In genomic region chr6:111918825-111919224, GRCh38 we compare ENCODE assay signal across 12 cellular contexts. TPM values are rescaled to one million over a fixed set of nuclear protein-coding genes. Genes with fewer than 3 reads are reported as not detected.
DNase-seq lines count a peak whose midpoint lies in the region; ATAC-seq, FAIRE-seq and TF ChIP-seq lines count a peak whose summit lies in the region.
"Had no signal": no experiment of that assay in that cellular context is flagged by ENCODE, and none has a peak within 500 bp of the region (broad histone marks: within the 10 kb centered on the region; RNA-seq: fewer than 3 reads in every experiment).

No MANE protein-coding gene starts in this region.

- H3K4me1 ChIP-seq in fibroblast of lung (ENCODE audit: control insufficient read depth, extremely low read depth, insufficient read depth, low read length): peaks cover 3% of the 10 kb centered on the region
- no peaks in the 10 kb centered on the region for H3K4me1 ChIP-seq in pancreas
- no peaks in the 10 kb centered on the region for H3K4me1 ChIP-seq in CD8-positive, alpha-beta T cell (ENCODE audit: insufficient read depth, low read length)

- no peaks in the 10 kb centered on the region for H4K20me1 ChIP-seq in fibroblast of lung (ENCODE audit: control insufficient read depth, extremely low read depth, insufficient read depth, low read length)

- H3K27ac ChIP-seq in fibroblast of lung (ENCODE audit: insufficient read depth, low read length): no peak overlapping the region
- H3K27ac ChIP-seq in pancreas: no peak overlapping the region
- H3K27ac ChIP-seq in CD8-positive, alpha-beta T cell (ENCODE audit: low read depth, low read length): no peak overlapping the region
- H3K27ac ChIP-seq: esophagus muscularis mucosa had no signal

- H3K4me3 Mint-ChIP-seq in CD8-positive, alpha-beta T cell: no peak overlapping the region
- H3K4me3 Mint-ChIP-seq: stimulated activated naive CD8-positive, alpha-beta T cell treated with anti-CD3 and anti-CD28 coated beads, Interleukin-15, Interleukin-2, amounts not matched to agents 100 ng/mL and 50 ng/mL, for 24 hours had no signal

- 65 to 70% methylated on average over 5 of the region's 5 CpGs for WGBS in pancreas, 2 donors

- H3K27me3 ChIP-seq in fibroblast of lung (ENCODE audit: control insufficient read depth, insufficient read depth, low read length) (no peaks in the 10 kb centered on the region), pancreas (no peaks in the 10 kb centered on the region)
- no peaks in the 10 kb centered on the region for H3K27me3 ChIP-seq in CD8-positive, alpha-beta T cell (ENCODE audit: insufficient read depth, low read length)
- H3K27me3 ChIP-seq: esophagus muscularis mucosa had no signal

- H3K4me1 Mint-ChIP-seq in CD8-positive, alpha-beta T cell (ENCODE audit: low read depth): no peaks in the 10 kb centered on the region

- H3K9ac ChIP-seq in fibroblast of lung (ENCODE audit: insufficient read depth, low read length): no peak overlapping the region

- TF ChIP-seq CTCF in fibroblast of lung (conservative IDR thresholded peaks at IDR 0.05 in 1 of 2, IDR thresholded peaks at IDR 0.05 in 1 of 2; ENCODE audit: low read depth in 1 of 2, low read length in 2 of 2): no peak
- no peak for TF ChIP-seq CTCF in pancreas (IDR thresholded peaks at IDR 0.05)
- TF ChIP-seq CTCF in CD8-positive, alpha-beta T cell (IDR thresholded peaks at IDR 0.05): no peak

- CTCF ChIA-PET in CD8-positive, alpha-beta T cell (lab: Charles Lee): no interaction called here

- H3K27me3 Mint-ChIP-seq in CD8-positive, alpha-beta T cell (ENCODE audit: low read depth): no peaks in the 10 kb centered on the region
- H3K27me3 Mint-ChIP-seq: stimulated activated naive CD8-positive, alpha-beta T cell treated with anti-CD3 and anti-CD28 coated beads, Interleukin-15, Interleukin-2, amounts not matched to agents 100 ng/mL and 50 ng/mL, for 24 hours had no signal

- no peaks in the 10 kb centered on the region for H3K9me3 Mint-ChIP-seq in CD8-positive, alpha-beta T cell
- H3K9me3 Mint-ChIP-seq: stimulated activated naive CD8-positive, alpha-beta T cell treated with anti-CD3 and anti-CD28 coated beads, Interleukin-15, Interleukin-2, amounts not matched to agents 100 ng/mL and 50 ng/mL, for 24 hours had no signal

- H3K4me3 ChIP-seq in fibroblast of lung (replicated peaks in 1 of 4; ENCODE audit: control extremely low read depth in 1 of 4, insufficient read depth in 1 of 4, low read depth in 3 of 4, low read length in 4 of 4): no peak overlapping the region
- no peak overlapping the region for H3K4me3 ChIP-seq in pancreas
- no peak overlapping the region for H3K4me3 ChIP-seq in CD8-positive, alpha-beta T cell (ENCODE audit: low read depth, low read length)
- H3K4me3 ChIP-seq: esophagus muscularis mucosa had no signal

- H2AFZ ChIP-seq in fibroblast of lung (ENCODE audit: low read length): peak overlapping the region; percentile 35

- no peaks in the 10 kb centered on the region for H3K79me2 ChIP-seq in fibroblast of lung (ENCODE audit: control insufficient read depth, insufficient read depth, low read length)

- FAIRE-seq in pancreas (lab: Jason Lieb, UNC): no peak

- intact Hi-C loops in pancreas (cut with DNase I): no loop called here
- intact Hi-C loops in CD8-positive, alpha-beta T cell (cut with DNase I, micrococcal nuclease): loop anchor here in 1 of 2 experiments (5.0 kb wide), 1 partner anchor 422 kb away; no protein-coding TSS in a partner anchor

- H3K9me3 ChIP-seq in fibroblast of lung (ENCODE audit: control insufficient read depth, insufficient read depth, low read depth, low read length) (no peaks in the 10 kb centered on the region), pancreas (no peaks in the 10 kb centered on the region)
- H3K9me3 ChIP-seq in CD8-positive, alpha-beta T cell (ENCODE audit: low read length): no peaks in the 10 kb centered on the region
- H3K9me3 ChIP-seq: esophagus muscularis mucosa had no signal

- DNase-seq in ELR (ENCODE audit: low read depth): peak; percentile 88
- DNase-seq in Kasumi-1 (lab: John Stamatoyannopoulos, UW): peak; percentile 48 to 73
- peak; percentile 60 to 95 for DNase-seq in fibroblast of lung (ENCODE audit: low read depth in 2 of 2)
- no peak for DNase-seq in pancreas
- no peak for DNase-seq in CD8-positive, alpha-beta T cell
- DNase-seq in stimulated activated CD8-positive, alpha-beta memory T cell treated with anti-CD3 and anti-CD28 coated beads, Interleukin-4, amount 100 ng/mL, for 48 hours: no peak
- DNase-seq: activated CD4-positive, CD25-positive, alpha-beta regulatory T cell; nucleus accumbens; stimulated activated CD4-positive, alpha-beta T cell treated with anti-CD3 and anti-CD28 coated beads, Interleukin-2, amount 100 ng/mL, for 24 hours had no signal

- POLR2A ChIA-PET in CD8-positive, alpha-beta T cell (lab: Charles Lee): no interaction called here

- no peaks in the 10 kb centered on the region for H3K36me3 Mint-ChIP-seq in CD8-positive, alpha-beta T cell

- peak in 3 of 4 donors; percentile 31 to 59 (median 55) for ATAC-seq in pancreas
- ATAC-seq in CD8-positive, alpha-beta T cell: no peak
- ATAC-seq in HG02870 (IDR thresholded peaks at IDR 0.05; ENCODE audit: unreplicated experiment): no peak

- no peaks in the 10 kb centered on the region for H3K36me3 ChIP-seq in fibroblast of lung (ENCODE audit: control insufficient read depth, insufficient read depth, low read length)
- H3K36me3 ChIP-seq in pancreas: no peaks in the 10 kb centered on the region
- H3K36me3 ChIP-seq in CD8-positive, alpha-beta T cell (ENCODE audit: insufficient read depth, low read length): no peaks in the 10 kb centered on the region
- H3K36me3 ChIP-seq: esophagus muscularis mucosa had no signal

- no peak overlapping the region for H3K4me2 ChIP-seq in fibroblast of lung (ENCODE audit: extremely low read depth, insufficient read depth, low read length)

- H3K27ac Mint-ChIP-seq in CD8-positive, alpha-beta T cell: no peak overlapping the region
- H3K27ac Mint-ChIP-seq: stimulated activated naive CD8-positive, alpha-beta T cell treated with anti-CD3 and anti-CD28 coated beads, Interleukin-15, Interleukin-2, amounts not matched to agents 100 ng/mL and 50 ng/mL, for 24 hours had no signal

RNA-seq across cellular contexts. Expression of gene FYN, which starts 45.6 kb away (rescaled TPM):
- total RNA-seq in fibroblast of lung (59.3 and 64.7 TPM in 2 replicates), pancreas (10 to 100 TPM in 3 of 6 donors, 1 to 10 TPM in 3; 6.4 to 21.7 (median 11.9) TPM)
- polyA plus RNA-seq in fibroblast of lung (40.4 and 64.7 TPM in 2 replicates), pancreas (10 to 100 TPM in 1 of 2 donors, 1 to 10 TPM in 1; 8.7 to 16.5 TPM)
- 32.7 and 58.1 TPM in 2 replicates for polyA plus RNA-seq in fibroblast of lung (2012)
- polyA minus RNA-seq in fibroblast of lung (ENCODE audit: low replicate concordance): 57.6 and 86.6 TPM in 2 replicates
- total RNA-seq in CD8-positive, alpha-beta T cell: 100 to 1,000 TPM; 479 to 483 TPM

Comparison
In these comparisons a context has a peak if more than half of its experiments do, and no peak if none do; other contexts are left out.
1. DNase-seq: peak in ELR (single experiment), Kasumi-1 (2 of 2) and fibroblast of lung (2 of 2); none in pancreas (0 of 6), CD8-positive, alpha-beta T cell (0 of 7) and stimulated activated CD8-positive, alpha-beta memory T cell treated with anti-CD3 and anti-CD28 coated beads, Interleukin-4, amount 100 ng/mL, for 48 hours (single experiment).
2. ATAC-seq: peak in pancreas (3 of 4); none in CD8-positive, alpha-beta T cell (single experiment) and HG02870 (single experiment).